Comparison of ENCODE assay signal across 26 cellular contexts in genomic region chr2:215366440-215367032, GRCh38. TPM values are rescaled to one million over a fixed set of nuclear protein-coding genes. Genes with fewer than 3 reads are reported as not detected.
DNase-seq lines count a peak whose midpoint lies in the region; ATAC-seq, FAIRE-seq and TF ChIP-seq lines count a peak whose summit lies in the region.
"Had no signal": no experiment of that assay in that cellular context is flagged by ENCODE, and none has a peak within 500 bp of the region (broad histone marks: within the 10 kb centered on the region; RNA-seq: fewer than 3 reads in every experiment).

No MANE protein-coding gene starts in this region.

- TF ChIP-seq EP300 in HepG2 (IDR thresholded peaks at IDR 0.05; ENCODE audit: low read depth in 2 of 2, low read length in 2 of 2) (no peak), HepG2 (CRISPR knock-in tag; IDR thresholded peaks at IDR 0.05; ENCODE audit: borderline replicate concordance) (no peak)

- no peak overlapping the region for H3K4me2 ChIP-seq in HepG2 (ENCODE audit: low read depth, low read length)
- H3K4me2 ChIP-seq: PC-9 had no signal

- POLR2A ChIA-PET in HepG2 (lab: Yijun Ruan, JAX) (interaction anchor here (0.8 kb wide), 1 partner anchor 12 kb away, joined by 3 read pairs; no protein-coding TSS in a partner anchor), RWPE1 (lab: Yijun Ruan, JAX; ENCODE audit: low non-redundant PET) (no interaction called here)

- in situ Hi-C loops in HepG2 (cut with HindIII; ENCODE audit: extremely low pct_ligation_motif_present, low pct_unique_long_range_greater_than_20kb) = no loop called here

- BruUV-seq in HepG2 (replicated peaks; lab: Mats Ljungman, UMichigan) = TSS peak; percentile 6

- H3K27me3 ChIP-seq in HepG2 (ENCODE audit: control insufficient read depth in 1 of 2, insufficient read depth in 2 of 2, low read length in 2 of 2) (no peaks in the 10 kb centered on the region), right lobe of liver (no peaks in the 10 kb centered on the region), left lung (no peaks in the 10 kb centered on the region)

- no peaks in the 10 kb centered on the region for H3K27me3 Mint-ChIP-seq in chondrocyte (ENCODE audit: low read depth)
- H3K27me3 Mint-ChIP-seq in stimulated activated memory B cell treated with anti-CD40 and anti-IgM and Interleukin-4, amounts not matched to agents 10 μg/mL and 1 μg/mL and 100 μg/mL, for 72 hours = no peaks in the 10 kb centered on the region
- no peaks in the 10 kb centered on the region for H3K27me3 Mint-ChIP-seq in activated T-cell treated with anti-CD3 and anti-CD28 coated beads, Interleukin-2, amount 50 U/mL, for 72 hours (ENCODE audit: low read depth)
- H3K27me3 Mint-ChIP-seq: B cell, IgD-negative memory B cell had no signal

- H2AFZ ChIP-seq in HepG2 (ENCODE audit: low read length) = no peak overlapping the region
- H2AFZ ChIP-seq: PC-9 had no signal

- no peak overlapping the region for H3K9ac ChIP-seq in HepG2 (ENCODE audit: insufficient read depth, low read depth, low read length)

- intact Hi-C loops in HepG2 (cut with micrococcal nuclease; ENCODE audit: unreplicated experiment) (no loop called here), right lobe of liver (cut with DNase I) (no loop called here), left lung (cut with DNase I) (no loop called here)

- no peaks in the 10 kb centered on the region for H3K79me2 ChIP-seq in HepG2 (ENCODE audit: insufficient read depth, low read length)

- WGBS in HepG2 (ENCODE audit: low lambda C conversion rate) = 96% methylated on average over 4 of the region's 4 CpGs
- 80% methylated on average over 4 of the region's 4 CpGs for WGBS in right lobe of liver (ENCODE audit: insufficient coverage, low coverage, low lambda C conversion rate, missing lambda C conversion rate)

- peak overlapping the region; percentile 74 for H3K27ac Mint-ChIP-seq in chondrocyte (ENCODE audit: unreplicated experiment)
- no peak overlapping the region for H3K27ac Mint-ChIP-seq in stimulated activated memory B cell treated with anti-CD40 and anti-IgM and Interleukin-4, amounts not matched to agents 10 μg/mL and 1 μg/mL and 100 μg/mL, for 72 hours
- no peak overlapping the region for H3K27ac Mint-ChIP-seq in activated T-cell treated with anti-CD3 and anti-CD28 coated beads, Interleukin-2, amount 50 U/mL, for 72 hours
- H3K27ac Mint-ChIP-seq: B cell, CD14-positive monocyte, IgD-negative memory B cell had no signal

- H3K4me3 ChIP-seq in HepG2 (replicated peaks in 1 of 3; ENCODE audit: insufficient read depth in 1 of 3, low read depth in 2 of 3, low read length in 3 of 3) = no peak overlapping the region
- H3K4me3 ChIP-seq in right lobe of liver = no peak overlapping the region
- H3K4me3 ChIP-seq in fibroblast of the aortic adventitia (ENCODE audit: low read depth, low read length) = no peak overlapping the region
- no peak overlapping the region for H3K4me3 ChIP-seq in left lung
- H3K4me3 ChIP-seq: PC-9, SK-N-MC had no signal

- H3K9me3 Mint-ChIP-seq in chondrocyte (ENCODE audit: low read depth) = no peaks in the 10 kb centered on the region
- no peaks in the 10 kb centered on the region for H3K9me3 Mint-ChIP-seq in stimulated activated memory B cell treated with anti-CD40 and anti-IgM and Interleukin-4, amounts not matched to agents 10 μg/mL and 1 μg/mL and 100 μg/mL, for 72 hours
- peaks cover 0 to 1% of the 10 kb centered on the region in 2 donors for H3K9me3 Mint-ChIP-seq in activated T-cell treated with anti-CD3 and anti-CD28 coated beads, Interleukin-2, amount 50 U/mL, for 72 hours
- H3K9me3 Mint-ChIP-seq: IgD-negative memory B cell had no signal

- no peak for TF ChIP-seq CTCF in HepG2 (CRISPR knock-in tag; IDR thresholded peaks at IDR 0.05)
- no peak for TF ChIP-seq CTCF in right lobe of liver (IDR thresholded peaks at IDR 0.05)
- no peak for TF ChIP-seq CTCF in chondrocyte (IDR thresholded peaks at IDR 0.05)
- TF ChIP-seq CTCF in fibroblast of the aortic adventitia (IDR thresholded peaks at IDR 0.05; ENCODE audit: insufficient read depth, low read length) = no peak
- TF ChIP-seq CTCF in left lung (IDR thresholded peaks at IDR 0.05) = no peak
- no peak for TF ChIP-seq CTCF in RWPE1 (conservative IDR thresholded peaks at IDR 0.05; ENCODE audit: low read depth)

- no peaks in the 10 kb centered on the region for H3K4me1 ChIP-seq in HepG2 (ENCODE audit: insufficient read depth, low read length)
- no peaks in the 10 kb centered on the region for H3K4me1 ChIP-seq in right lobe of liver
- H3K4me1 ChIP-seq in left lung = no peaks in the 10 kb centered on the region

- peaks cover 78% of the 10 kb centered on the region for H3K4me1 Mint-ChIP-seq in chondrocyte (ENCODE audit: low read depth)
- no peaks in the 10 kb centered on the region for H3K4me1 Mint-ChIP-seq in stimulated activated memory B cell treated with anti-CD40 and anti-IgM and Interleukin-4, amounts not matched to agents 10 μg/mL and 1 μg/mL and 100 μg/mL, for 72 hours
- H3K4me1 Mint-ChIP-seq in activated T-cell treated with anti-CD3 and anti-CD28 coated beads, Interleukin-2, amount 50 U/mL, for 72 hours (ENCODE audit: low read depth) = no peaks in the 10 kb centered on the region
- H3K4me1 Mint-ChIP-seq: CD14-positive monocyte, IgD-negative memory B cell had no signal

- no peak for FAIRE-seq in HepG2 (lab: Jason Lieb, UNC)
- FAIRE-seq: D721Med, HTR-8/SVneo had no signal

- H3K27ac ChIP-seq in HepG2 (ENCODE audit: extremely low read length, insufficient read depth, low read length) (no peak overlapping the region), right lobe of liver (no peak overlapping the region), left lung (no peak overlapping the region), RWPE1 (no peak overlapping the region)
- H3K27ac ChIP-seq: 22Rv1, PC-9, SK-N-MC had no signal

- no peak for TF ChIP-seq RAD21 in HepG2 (CRISPR knock-in tag; IDR thresholded peaks at IDR 0.05)

- H4K20me1 ChIP-seq in HepG2 (ENCODE audit: insufficient read depth, low read length) = peaks cover 33% of the 10 kb centered on the region

- H3K36me3 Mint-ChIP-seq in chondrocyte (ENCODE audit: low read depth) = peaks cover 85% of the 10 kb centered on the region
- H3K36me3 Mint-ChIP-seq in stimulated activated memory B cell treated with anti-CD40 and anti-IgM and Interleukin-4, amounts not matched to agents 10 μg/mL and 1 μg/mL and 100 μg/mL, for 72 hours = peaks cover 48% of the 10 kb centered on the region
- H3K36me3 Mint-ChIP-seq in activated T-cell treated with anti-CD3 and anti-CD28 coated beads, Interleukin-2, amount 50 U/mL, for 72 hours (ENCODE audit: insufficient read depth in 2 of 2) = peaks cover 5 to 7% of the 10 kb centered on the region in 2 donors

- no peak; a peak in 2 of 4 replicates for TF ChIP-seq POLR2A in HepG2 (IDR thresholded peaks at IDR 0.05; ENCODE audit: insufficient read depth in 1 of 2, low read depth in 2 of 2, low read length in 2 of 2)
- no peak for TF ChIP-seq POLR2A in right lobe of liver (IDR thresholded peaks at IDR 0.05)

- no peaks in the 10 kb centered on the region for H3K9me3 ChIP-seq in HepG2 (ENCODE audit: low read length)
- no peaks in the 10 kb centered on the region for H3K9me3 ChIP-seq in right lobe of liver
- H3K9me3 ChIP-seq in left lung = no peaks in the 10 kb centered on the region

- no peak for ATAC-seq in HepG2
- no peak for ATAC-seq in right lobe of liver
- ATAC-seq in stimulated activated memory B cell treated with anti-CD40 and anti-IgM and Interleukin-4, amounts not matched to agents 10 μg/mL and 1 μg/mL and 100 μg/mL, for 72 hours = no peak
- no peak for ATAC-seq in activated T-cell treated with anti-CD3 and anti-CD28 coated beads, Interleukin-2, amount 50 U/mL, for 72 hours (replicated peaks in 1 of 2)
- no peak for ATAC-seq in left lung

- H3K36me3 ChIP-seq in HepG2 (replicated peaks in 1 of 2; ENCODE audit: control insufficient read depth in 1 of 2, insufficient read depth in 2 of 2, low read length in 2 of 2) (peaks cover 49 to 95% of the 10 kb centered on the region in 2 experiments), right lobe of liver (peaks cover 6 to 100% (median 52%) of the 10 kb centered on the region in 4 donors), left lung (peaks cover 3 to 70% of the 10 kb centered on the region in 2 donors)

- DNase-seq in HepG2 (ENCODE audit: low spot score) (no peak), right lobe of liver (no peak), chondrocyte (ENCODE audit: low spot score) (no peak), fibroblast of the aortic adventitia (ENCODE audit: low read depth) (peak; percentile 27), left lung (no peak), RWPE1 (ENCODE audit: low spot score) (no peak)
- DNase-seq in activated T-cell treated with anti-CD3 and anti-CD28 coated beads, Interleukin-2, amount 50 U/mL, for 72 hours = no peak
- DNase-seq: DMS53, EL, GF-D8, NCI-H1105, NCI-H146, NCI-H2029, NCI-H2227 treated with DMSO at 0.1 percent for 48 hours, NCI-H510A, PC-9, RPMI8226, SHP77 treated with DMSO at 0.1 percent for 48 hours had no signal

- H3K4me3 Mint-ChIP-seq in chondrocyte (ENCODE audit: unreplicated experiment) = no peak overlapping the region
- no peak overlapping the region for H3K4me3 Mint-ChIP-seq in stimulated activated memory B cell treated with anti-CD40 and anti-IgM and Interleukin-4, amounts not matched to agents 10 μg/mL and 1 μg/mL and 100 μg/mL, for 72 hours
- H3K4me3 Mint-ChIP-seq in activated T-cell treated with anti-CD3 and anti-CD28 coated beads, Interleukin-2, amount 50 U/mL, for 72 hours = no peak overlapping the region
- H3K4me3 Mint-ChIP-seq: B cell, CD14-positive monocyte, IgD-negative memory B cell had no signal

- CTCF ChIA-PET in HepG2 (lab: Yijun Ruan, JAX; ENCODE audit: low intra/inter-chr PET ratio, low total read pairs) = no interaction called here
- CTCF ChIA-PET in RWPE1 (lab: Yijun Ruan, JAX) = interaction anchor here (0.5 kb wide), 1 partner anchor 246 kb away, joined by 3 read pairs; no protein-coding TSS in a partner anchor

RNA-seq across cellular contexts. Expression of gene ATIC, which starts 54.7 kb away (rescaled TPM):
- 89.8 and 276 TPM in 2 replicates for total RNA-seq in HepG2 (2016; rRNA removed; fragmentation: Illumina TruSeq; extraction: Trizol)
- total RNA-seq in HepG2 (2016; cell fraction: cytosol; rRNA removed; fragmentation: Illumina TruSeq; extraction: Trizol; ENCODE audit: low read depth) = 41.3 and 50.0 TPM in 2 replicates
- 74.0 and 293 TPM in 2 replicates for total RNA-seq in HepG2 (2016; cell fraction: insoluble cytoplasmic fraction; rRNA removed; fragmentation: Illumina TruSeq; extraction: Trizol)
- 89.3 and 106 TPM in 2 replicates for total RNA-seq in HepG2 (2016; cell fraction: membrane; rRNA removed; fragmentation: Illumina TruSeq; extraction: Trizol)
- total RNA-seq in HepG2 (2016; cell fraction: nucleus; rRNA removed; fragmentation: Illumina TruSeq; extraction: Trizol) = 158 and 178 TPM in 2 replicates
- 140 and 146 TPM in 2 replicates for polyA plus RNA-seq in HepG2 (2011; rRNA removed)
- 118 and 158 TPM in 2 replicates for polyA plus RNA-seq in HepG2 (2011; cell fraction: cytosol; rRNA removed)
- 146 and 172 TPM in 2 replicates for polyA plus RNA-seq in HepG2 (2011; cell fraction: nucleus; rRNA removed)
- 332 and 337 TPM in 2 replicates for polyA plus RNA-seq in HepG2 (2012)
- 84.7 and 87.1 TPM in 2 replicates for polyA plus RNA-seq in HepG2 (2016; cell fraction: cytosol; fragmentation: Illumina TruSeq; extraction: Trizol; ENCODE audit: low read depth)
- 500 and 505 TPM in 2 replicates for polyA plus RNA-seq in HepG2 (2016; cell fraction: insoluble cytoplasmic fraction; fragmentation: Illumina TruSeq; extraction: Trizol; ENCODE audit: low read depth)
- 128 and 133 TPM in 2 replicates for polyA plus RNA-seq in HepG2 (2016; cell fraction: membrane; fragmentation: Illumina TruSeq; extraction: Trizol; ENCODE audit: low read depth)
- 347 and 358 TPM in 2 replicates for polyA plus RNA-seq in HepG2 (2016; cell fraction: nucleus; fragmentation: Illumina TruSeq; extraction: Trizol; ENCODE audit: insufficient read depth, low read depth)
- polyA minus RNA-seq in HepG2 (2011; rRNA and poly(A)+ RNA removed; ENCODE audit: low replicate concordance) = 138 and 191 TPM in 2 replicates
- polyA minus RNA-seq in HepG2 (2011; cell fraction: cytosol; rRNA and poly(A)+ RNA removed) = 177 and 194 TPM in 2 replicates
- 127 and 162 TPM in 2 replicates for polyA minus RNA-seq in HepG2 (2011; cell fraction: nucleus; rRNA and poly(A)+ RNA removed)
- 10 to 100 TPM; 38.8 to 57.3 (median 43.0) TPM for total RNA-seq in right lobe of liver
- 77.0 to 109 TPM (median 77.7 TPM) in 3 replicates for total RNA-seq in chondrocyte
- total RNA-seq in fibroblast of the aortic adventitia (ENCODE audit: low replicate concordance) = 24.5 and 28.0 TPM in 2 replicates
- 100 to 1,000 TPM; 189 to 237 TPM for total RNA-seq in activated T-cell treated with anti-CD3 and anti-CD28 coated beads, Interleukin-2, amount 50 U/mL, for 72 hours
- 10 to 100 TPM; 78.6 to 98.2 TPM for total RNA-seq in left lung
